In genomic region chr13:114226699-114227323, GRCh38 we compare ENCODE assay signal across 1 cellular context.
TF ChIP-seq lines count a peak whose summit lies in the region.

No MANE protein-coding gene starts in this region.

TF ChIP-seq in K562, 482 proteins besides CTCF, POLR2A, EP300 and RAD21 (continued from another document and continues in another):
- TF ChIP-seq, protein P1, sequence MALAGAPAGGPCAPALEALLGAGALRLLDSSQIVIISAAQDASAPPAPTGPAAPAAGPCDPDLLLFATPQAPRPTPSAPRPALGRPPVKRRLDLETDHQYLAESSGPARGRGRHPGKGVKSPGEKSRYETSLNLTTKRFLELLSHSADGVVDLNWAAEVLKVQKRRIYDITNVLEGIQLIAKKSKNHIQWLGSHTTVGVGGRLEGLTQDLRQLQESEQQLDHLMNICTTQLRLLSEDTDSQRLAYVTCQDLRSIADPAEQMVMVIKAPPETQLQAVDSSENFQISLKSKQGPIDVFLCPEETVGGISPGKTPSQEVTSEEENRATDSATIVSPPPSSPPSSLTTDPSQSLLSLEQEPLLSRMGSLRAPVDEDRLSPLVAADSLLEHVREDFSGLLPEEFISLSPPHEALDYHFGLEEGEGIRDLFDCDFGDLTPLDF (CRISPR knock-in tag; IDR thresholded peaks at IDR 0.05) = no peak
- no peak for TF ChIP-seq BRCA1 (IDR thresholded peaks at IDR 0.05)
- no peak for TF ChIP-seq BRCA1 (CRISPR knock-in tag; IDR thresholded peaks at IDR 0.05)
- no peak for TF ChIP-seq ZNF507 (tag; conservative IDR thresholded peaks at IDR 0.05)
- no peak for TF ChIP-seq ZBTB17 (CRISPR knock-in tag; IDR thresholded peaks at IDR 0.05)
- no peak for TF ChIP-seq HOXB6 (CRISPR knock-in tag; IDR thresholded peaks at IDR 0.05; ENCODE audit: borderline replicate concordance)
- peak in 1 of 2 experiments; percentile 46; a peak in 1 of 4 replicates for TF ChIP-seq RCOR1 (IDR thresholded peaks at IDR 0.05; ENCODE audit: borderline replicate concordance in 1 of 2, low read depth in 2 of 2, low read length in 2 of 2)
- no peak for TF ChIP-seq PPARD (CRISPR knock-in tag; IDR thresholded peaks at IDR 0.05)
- TF ChIP-seq SAFB (IDR thresholded peaks at IDR 0.05; ENCODE audit: borderline replicate concordance, low read depth, low read length) = no peak
- TF ChIP-seq CHD4 (IDR thresholded peaks at IDR 0.05; ENCODE audit: insufficient read depth, insufficient replicate concordance, low read depth, low read length, poor library complexity, severe bottlenecking) = no peak
- TF ChIP-seq KLF6 (CRISPR knock-in tag; IDR thresholded peaks at IDR 0.05; ENCODE audit: borderline replicate concordance) = no peak
- TF ChIP-seq ATF7 (IDR thresholded peaks at IDR 0.05) = 0 out of 2 replicates have a peak, but pooled peaks have one; percentile 42
- TF ChIP-seq ZNF695 (CRISPR knock-in tag; IDR thresholded peaks at IDR 0.05) = no peak
- TF ChIP-seq KLF16 (IDR thresholded peaks at IDR 0.05) = peak; percentile 75
- TF ChIP-seq TBL1XR1 (IDR thresholded peaks at IDR 0.05; ENCODE audit: low read length in 2 of 2) = no peak
- TF ChIP-seq ELF2 (CRISPR knock-in tag; IDR thresholded peaks at IDR 0.05) = no peak
- no peak for TF ChIP-seq NFYB (IDR thresholded peaks at IDR 0.05; ENCODE audit: extremely low read depth, insufficient read length)
- TF ChIP-seq MITF (IDR thresholded peaks at IDR 0.05) = no peak
- TF ChIP-seq TRIM25 (IDR thresholded peaks at IDR 0.05; ENCODE audit: borderline replicate concordance) = no peak
- no peak for TF ChIP-seq HNRNPLL (IDR thresholded peaks at IDR 0.05; ENCODE audit: low read depth, low read length, poor library complexity, severe bottlenecking)
- no peak for TF ChIP-seq ZNF212 (CRISPR knock-in tag; IDR thresholded peaks at IDR 0.05)
- TF ChIP-seq SLC30A9 (CRISPR knock-in tag; IDR thresholded peaks at IDR 0.05) = no peak
- no peak for TF ChIP-seq SMARCE1 (IDR thresholded peaks at IDR 0.05)
- 0 out of 2 replicates have a peak, but pooled peaks have one; percentile 20 for TF ChIP-seq ZBTB7A (IDR thresholded peaks at IDR 0.05; ENCODE audit: borderline replicate concordance, control insufficient read depth, low read depth, low read length)
- no peak for TF ChIP-seq U2AF2 (optimal IDR thresholded peaks at IDR 0.05; ENCODE audit: low read depth, low read length)
- TF ChIP-seq CREB3L1 (IDR thresholded peaks at IDR 0.05; ENCODE audit: borderline replicate concordance, low read depth) = no peak
- TF ChIP-seq HNRNPH1 (optimal IDR thresholded peaks at IDR 0.05; ENCODE audit: low read depth, low read length) = no peak
- TF ChIP-seq CXXC5 (CRISPR knock-in tag; IDR thresholded peaks at IDR 0.05) = no peak; the same call in 1 of the 2 replicates
- TF ChIP-seq TFE3 (CRISPR knock-in tag; IDR thresholded peaks at IDR 0.05) = no peak
- no peak for TF ChIP-seq RFX5 (IDR thresholded peaks at IDR 0.05; ENCODE audit: low read depth, low read length)
- TF ChIP-seq, protein P2, sequence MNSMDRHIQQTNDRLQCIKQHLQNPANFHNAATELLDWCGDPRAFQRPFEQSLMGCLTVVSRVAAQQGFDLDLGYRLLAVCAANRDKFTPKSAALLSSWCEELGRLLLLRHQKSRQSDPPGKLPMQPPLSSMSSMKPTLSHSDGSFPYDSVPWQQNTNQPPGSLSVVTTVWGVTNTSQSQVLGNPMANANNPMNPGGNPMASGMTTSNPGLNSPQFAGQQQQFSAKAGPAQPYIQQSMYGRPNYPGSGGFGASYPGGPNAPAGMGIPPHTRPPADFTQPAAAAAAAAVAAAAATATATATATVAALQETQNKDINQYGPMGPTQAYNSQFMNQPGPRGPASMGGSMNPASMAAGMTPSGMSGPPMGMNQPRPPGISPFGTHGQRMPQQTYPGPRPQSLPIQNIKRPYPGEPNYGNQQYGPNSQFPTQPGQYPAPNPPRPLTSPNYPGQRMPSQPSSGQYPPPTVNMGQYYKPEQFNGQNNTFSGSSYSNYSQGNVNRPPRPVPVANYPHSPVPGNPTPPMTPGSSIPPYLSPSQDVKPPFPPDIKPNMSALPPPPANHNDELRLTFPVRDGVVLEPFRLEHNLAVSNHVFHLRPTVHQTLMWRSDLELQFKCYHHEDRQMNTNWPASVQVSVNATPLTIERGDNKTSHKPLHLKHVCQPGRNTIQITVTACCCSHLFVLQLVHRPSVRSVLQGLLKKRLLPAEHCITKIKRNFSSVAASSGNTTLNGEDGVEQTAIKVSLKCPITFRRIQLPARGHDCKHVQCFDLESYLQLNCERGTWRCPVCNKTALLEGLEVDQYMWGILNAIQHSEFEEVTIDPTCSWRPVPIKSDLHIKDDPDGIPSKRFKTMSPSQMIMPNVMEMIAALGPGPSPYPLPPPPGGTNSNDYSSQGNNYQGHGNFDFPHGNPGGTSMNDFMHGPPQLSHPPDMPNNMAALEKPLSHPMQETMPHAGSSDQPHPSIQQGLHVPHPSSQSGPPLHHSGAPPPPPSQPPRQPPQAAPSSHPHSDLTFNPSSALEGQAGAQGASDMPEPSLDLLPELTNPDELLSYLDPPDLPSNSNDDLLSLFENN (IDR thresholded peaks at IDR 0.05; ENCODE audit: low read depth in 2 of 2, low read length in 2 of 2) = no peak
- TF ChIP-seq MCM5 (IDR thresholded peaks at IDR 0.05; ENCODE audit: low read depth) = no peak
- TF ChIP-seq EP400 (IDR thresholded peaks at IDR 0.05) = 0 out of 2 replicates have a peak, but pooled peaks have one; percentile 22
- TF ChIP-seq ZNF311 (CRISPR knock-in tag; IDR thresholded peaks at IDR 0.05) = no peak
- TF ChIP-seq, protein P3, sequence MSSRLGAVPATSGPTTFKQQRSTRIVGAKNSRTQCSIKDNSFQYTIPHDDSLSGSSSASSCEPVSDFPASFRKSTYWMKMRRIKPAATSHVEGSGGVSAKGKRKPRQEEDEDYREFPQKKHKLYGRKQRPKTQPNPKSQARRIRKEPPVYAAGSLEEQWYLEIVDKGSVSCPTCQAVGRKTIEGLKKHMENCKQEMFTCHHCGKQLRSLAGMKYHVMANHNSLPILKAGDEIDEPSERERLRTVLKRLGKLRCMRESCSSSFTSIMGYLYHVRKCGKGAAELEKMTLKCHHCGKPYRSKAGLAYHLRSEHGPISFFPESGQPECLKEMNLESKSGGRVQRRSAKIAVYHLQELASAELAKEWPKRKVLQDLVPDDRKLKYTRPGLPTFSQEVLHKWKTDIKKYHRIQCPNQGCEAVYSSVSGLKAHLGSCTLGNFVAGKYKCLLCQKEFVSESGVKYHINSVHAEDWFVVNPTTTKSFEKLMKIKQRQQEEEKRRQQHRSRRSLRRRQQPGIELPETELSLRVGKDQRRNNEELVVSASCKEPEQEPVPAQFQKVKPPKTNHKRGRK (tag; IDR thresholded peaks at IDR 0.05) = no peak
- peak; percentile 51 for TF ChIP-seq EGR1 (conservative IDR thresholded peaks at IDR 0.05)
- TF ChIP-seq, protein P4, sequence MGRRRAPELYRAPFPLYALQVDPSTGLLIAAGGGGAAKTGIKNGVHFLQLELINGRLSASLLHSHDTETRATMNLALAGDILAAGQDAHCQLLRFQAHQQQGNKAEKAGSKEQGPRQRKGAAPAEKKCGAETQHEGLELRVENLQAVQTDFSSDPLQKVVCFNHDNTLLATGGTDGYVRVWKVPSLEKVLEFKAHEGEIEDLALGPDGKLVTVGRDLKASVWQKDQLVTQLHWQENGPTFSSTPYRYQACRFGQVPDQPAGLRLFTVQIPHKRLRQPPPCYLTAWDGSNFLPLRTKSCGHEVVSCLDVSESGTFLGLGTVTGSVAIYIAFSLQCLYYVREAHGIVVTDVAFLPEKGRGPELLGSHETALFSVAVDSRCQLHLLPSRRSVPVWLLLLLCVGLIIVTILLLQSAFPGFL (CRISPR knock-in tag; IDR thresholded peaks at IDR 0.05) = no peak
- no peak for TF ChIP-seq ZNF79 (CRISPR knock-in tag; IDR thresholded peaks at IDR 0.05; ENCODE audit: low read depth)
- TF ChIP-seq RBM34 (IDR thresholded peaks at IDR 0.05; ENCODE audit: borderline replicate concordance, insufficient read depth, low read length) = no peak
- TF ChIP-seq ZNF699 (CRISPR knock-in tag; IDR thresholded peaks at IDR 0.05; ENCODE audit: insufficient replicate concordance) = no peak
- TF ChIP-seq MXI1 (IDR thresholded peaks at IDR 0.05; ENCODE audit: low read depth, low read length) = no peak
- TF ChIP-seq STAT5A (IDR thresholded peaks at IDR 0.05; ENCODE audit: borderline replicate concordance, low read length) = no peak
- no peak for TF ChIP-seq ZBED1 (IDR thresholded peaks at IDR 0.05)
- no peak for TF ChIP-seq KLF10 (CRISPR knock-in tag; IDR thresholded peaks at IDR 0.05)
- TF ChIP-seq, protein P5, sequence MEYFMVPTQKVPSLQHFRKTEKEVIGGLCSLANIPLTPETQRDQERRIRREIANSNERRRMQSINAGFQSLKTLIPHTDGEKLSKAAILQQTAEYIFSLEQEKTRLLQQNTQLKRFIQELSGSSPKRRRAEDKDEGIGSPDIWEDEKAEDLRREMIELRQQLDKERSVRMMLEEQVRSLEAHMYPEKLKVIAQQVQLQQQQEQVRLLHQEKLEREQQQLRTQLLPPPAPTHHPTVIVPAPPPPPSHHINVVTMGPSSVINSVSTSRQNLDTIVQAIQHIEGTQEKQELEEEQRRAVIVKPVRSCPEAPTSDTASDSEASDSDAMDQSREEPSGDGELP (CRISPR knock-in tag; IDR thresholded peaks at IDR 0.05; ENCODE audit: borderline replicate concordance) = peak; percentile 69; the same call in 1 of the 2 replicates
- TF ChIP-seq SMARCC2 (IDR thresholded peaks at IDR 0.05; ENCODE audit: low read depth) = no peak
- no peak for TF ChIP-seq FIP1L1 (IDR thresholded peaks at IDR 0.05; ENCODE audit: low read depth, low read length, poor library complexity, severe bottlenecking)
- no peak for TF ChIP-seq PTBP1 (IDR thresholded peaks at IDR 0.05; ENCODE audit: low read depth, low read length)
- no peak for TF ChIP-seq TCF7 (IDR thresholded peaks at IDR 0.05; ENCODE audit: borderline replicate concordance)
- peak; percentile 76 for TF ChIP-seq CC2D1A (IDR thresholded peaks at IDR 0.05)
- no peak for TF ChIP-seq ELF1 (tag; IDR thresholded peaks at IDR 0.05)
